9 cellular contexts compared by ENCODE assay signal in the genomic region with DNA sequence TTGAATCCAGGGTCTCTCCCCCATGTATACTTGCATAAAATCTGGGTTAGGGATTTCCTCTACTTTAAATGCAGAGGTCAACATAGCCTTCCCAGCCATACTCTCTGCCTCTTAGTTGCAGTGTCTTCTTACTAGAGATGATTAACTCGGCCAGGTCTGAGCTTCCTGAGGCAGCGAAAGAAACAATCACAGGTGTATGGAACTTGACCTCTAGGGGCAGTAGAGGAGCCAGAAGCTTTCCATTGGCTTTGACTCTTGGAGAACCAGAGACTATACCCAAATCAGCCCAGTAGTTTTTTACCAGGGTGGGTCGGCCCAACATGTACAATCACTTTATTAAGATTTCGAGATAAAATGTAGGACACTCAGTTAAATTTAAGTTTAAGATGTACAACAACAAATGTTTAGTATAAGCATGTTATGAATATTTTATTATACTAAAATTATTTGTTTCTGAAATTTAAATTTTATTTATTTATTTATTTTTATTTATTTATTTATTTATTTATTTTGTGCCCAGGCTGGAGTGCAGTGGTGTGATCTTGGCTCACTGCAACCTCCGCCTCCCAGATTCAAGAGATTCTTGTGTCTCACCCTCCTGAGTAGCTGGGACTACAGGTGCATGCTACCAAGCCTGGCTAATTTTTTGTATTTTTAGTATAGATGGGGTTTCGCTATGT. TPM values are rescaled to one million over a fixed set of nuclear protein-coding genes. Genes with fewer than 3 reads are reported as not detected.
DNase-seq lines count a peak whose midpoint lies in the region; ATAC-seq and TF ChIP-seq lines count a peak whose summit lies in the region.
"Had no signal": no experiment of that assay in that cellular context is flagged by ENCODE, and none has a peak within 500 bp of the region (broad histone marks: within the 10 kb centered on the region; RNA-seq: fewer than 3 reads in every experiment).

No MANE protein-coding gene starts in this region.

- H3K9me3 Mint-ChIP-seq in Caco-2 (ENCODE audit: unreplicated experiment) (no peaks in the 10 kb centered on the region), endodermal cell (no peaks in the 10 kb centered on the region)

- 59 to 76% methylated on average over 3 to 6 of the region's 6 CpGs for WGBS in endodermal cell (ENCODE audit: insufficient coverage in 1 of 2, insufficient read length in 1 of 2), 2 experiments

- H3K27me3 ChIP-seq in Caco-2 (replicated peaks; ENCODE audit: control insufficient read depth, insufficient read depth, low read length) (no peaks in the 10 kb centered on the region), endodermal cell (ENCODE audit: control insufficient read depth, insufficient read depth, low read length, poor library complexity, severe bottlenecking) (no peaks in the 10 kb centered on the region)

- H3K4me1 Mint-ChIP-seq in Caco-2 (ENCODE audit: low read depth, unreplicated experiment) (no peaks in the 10 kb centered on the region), endodermal cell (no peaks in the 10 kb centered on the region)

- POLR2A ChIA-PET in Caco-2 (lab: Charles Lee): no interaction called here

- H3K4me3 Mint-ChIP-seq in Caco-2 (ENCODE audit: unreplicated experiment) (no peak overlapping the region), endodermal cell (no peak overlapping the region)

- H3K27ac Mint-ChIP-seq in Caco-2 (ENCODE audit: unreplicated experiment): no peak overlapping the region
- no peak overlapping the region for H3K27ac Mint-ChIP-seq in endodermal cell

- peak; percentile 70 for ATAC-seq in GM19043 (IDR thresholded peaks at IDR 0.05; ENCODE audit: low read depth, unreplicated experiment)
- ATAC-seq in GM21717 (IDR thresholded peaks at IDR 0.05; ENCODE audit: unreplicated experiment): no peak
- ATAC-seq in GM18519 (IDR thresholded peaks at IDR 0.05; ENCODE audit: low FRiP score, unreplicated experiment): no peak
- no peak for ATAC-seq in GM19328 (IDR thresholded peaks at IDR 0.05; ENCODE audit: unreplicated experiment)

- DNase-seq in Caco-2 (peak; percentile 53 to 62), HuH-7.5 (ENCODE audit: low spot score) (peak; percentile 26), endodermal cell (peak; percentile 83), cortex of kidney (lab: John Stamatoyannopoulos, UW) (no peak)

- H3K36me3 Mint-ChIP-seq in Caco-2 (ENCODE audit: insufficient read depth, unreplicated experiment): no peaks in the 10 kb centered on the region
- H3K36me3 Mint-ChIP-seq in endodermal cell (ENCODE audit: low read depth): no peaks in the 10 kb centered on the region

- no peaks in the 10 kb centered on the region for H3K9me3 ChIP-seq in Caco-2
- no peaks in the 10 kb centered on the region for H3K9me3 ChIP-seq in endodermal cell (ENCODE audit: control insufficient read depth, low read length)
- H3K9me3 ChIP-seq: thoracic aorta had no signal

- no peak overlapping the region for H3K27ac ChIP-seq in endodermal cell (ENCODE audit: low read depth, low read length)
- H3K27ac ChIP-seq: thoracic aorta had no signal

- BruUV-seq in Caco-2 (replicated peaks; lab: Mats Ljungman, UMichigan): no TSS peak

- H3K9ac ChIP-seq in endodermal cell (ENCODE audit: extremely low read depth, low read length, poor library complexity, severe bottlenecking): no peak overlapping the region

- TF ChIP-seq CTCF in Caco-2 (IDR thresholded peaks at IDR 0.05; ENCODE audit: insufficient read depth in 1 of 2, low read depth in 1 of 2, low read length in 1 of 2, severe bottlenecking in 1 of 2, unreplicated experiment in 1 of 2) (peak; percentile 48 to 77), endodermal cell (conservative IDR thresholded peaks at IDR 0.05) (peak; percentile 88)

- CTCF ChIA-PET in Caco-2 (lab: Charles Lee): interaction anchor here (0.6 to 1.6 kb wide), 7 partner anchors 9 to 81 kb away, joined by 3 to 7 read pairs (median 4); partner anchors contain the start of gene DMRT3

- H3K4me1 ChIP-seq in Caco-2: no peaks in the 10 kb centered on the region
- H3K4me1 ChIP-seq in endodermal cell (ENCODE audit: control insufficient read depth, insufficient read depth, low read length): no peaks in the 10 kb centered on the region

- H3K36me3 ChIP-seq in Caco-2 (ENCODE audit: control insufficient read depth, insufficient read depth, low read length): no peaks in the 10 kb centered on the region
- no peaks in the 10 kb centered on the region for H3K36me3 ChIP-seq in endodermal cell (ENCODE audit: control insufficient read depth, insufficient read depth, low read length)
- H3K36me3 ChIP-seq: thoracic aorta had no signal

- intact Hi-C loops in Caco-2 (cut with micrococcal nuclease; ENCODE audit: unreplicated experiment): no loop called here

- no peaks in the 10 kb centered on the region for H3K27me3 Mint-ChIP-seq in Caco-2 (ENCODE audit: insufficient read depth, unreplicated experiment)
- peaks cover 2% of the 10 kb centered on the region for H3K27me3 Mint-ChIP-seq in endodermal cell (ENCODE audit: insufficient read depth)

- H3K4me3 ChIP-seq in Caco-2 (ENCODE audit: low read depth, low read length) (no peak overlapping the region), endodermal cell (ENCODE audit: low read length) (no peak overlapping the region)
- H3K4me3 ChIP-seq: thoracic aorta had no signal

RNA-seq across cellular contexts. Expression of gene DMRT3, which starts 48.0 kb away (rescaled TPM):
- total RNA-seq in Caco-2 (2022): not detected in 2 replicates
- total RNA-seq in endodermal cell: not detected
- 0.28 TPM for polyA plus RNA-seq in endodermal cell (2013, experiment 1 of 2)
- 0.25 TPM for polyA plus RNA-seq in endodermal cell (2013, experiment 2 of 2)
